In genomic region chr6:166467436-166468000, GRCh38 we compare ENCODE assay signal across 21 cellular contexts.
"Had no signal": no experiment of that assay in that cellular context is flagged by ENCODE, and none has a peak within 500 bp of the region (broad histone marks: within the 10 kb centered on the region; RNA-seq: fewer than 3 reads in every experiment).

No MANE protein-coding gene starts in this region.

- H3K27me3 ChIP-seq: brain microvascular endothelial cell, upper lobe of left lung had no signal

- H3K27me3 Mint-ChIP-seq: activated B cell treated with CpG ODN at 0.5 μM for 24 hours; activated CD4-positive, alpha-beta memory T cell treated with anti-CD3 and anti-CD28 coated beads for 36 hours; central memory CD8-positive, alpha-beta T cell; dendritic cell treated with granulocyte-macrophage colony-stimulating factor and Interleukin-4, amounts not matched to agents 40 ng/mL and 50 ng/mL, for 4 days; progenitor cell of endocrine pancreas; stimulated activated naive B cell treated with anti-CD40 and anti-IgM and Interleukin-4, amounts not matched to agents 10 μg/mL and 1 μg/mL and 100 μg/mL, for 72 hours had no signal

- H3K4me1 Mint-ChIP-seq: activated naive CD8-positive, alpha-beta T cell treated with anti-CD3 and anti-CD28 coated beads, Interleukin-2, amount 10 ng/mL, durations not matched to agents 7 days and 5 days; neural crest cell had no signal

- DNase-seq: activated B cell treated with CpG ODN at 0.5 μM for 24 hours; activated CD4-positive, alpha-beta memory T cell treated with anti-CD3 and anti-CD28 coated beads for 36 hours; activated CD4-positive, alpha-beta T cell treated with anti-CD3 and anti-CD28 coated beads for 4 hours; activated naive CD4-positive, alpha-beta T cell treated with Interleukin-2 at 50 U/mL for 16 hours; activated naive CD8-positive, alpha-beta T cell treated with anti-CD3 and anti-CD28 coated beads, Interleukin-2, amount 10 ng/mL, durations not matched to agents 7 days and 5 days; activated T-cell treated with anti-CD3 and anti-CD28 coated beads for 4 hours; brain microvascular endothelial cell; effector memory CD4-positive, alpha-beta T cell; esophagus squamous epithelium; hypothalamus; islet precursor cell; stimulated activated naive B cell treated with anti-CD40 and anti-IgM and Interleukin-4, amounts not matched to agents 10 μg/mL and 1 μg/mL and 100 μg/mL, for 72 hours had no signal

- H3K27ac Mint-ChIP-seq: activated B cell treated with CpG ODN at 0.5 μM for 24 hours; activated CD4-positive, alpha-beta memory T cell treated with anti-CD3 and anti-CD28 coated beads for 36 hours; activated naive CD8-positive, alpha-beta T cell treated with anti-CD3 and anti-CD28 coated beads, Interleukin-2, amount 10 ng/mL, durations not matched to agents 7 days and 5 days; activated T-helper 2 cell treated with anti-CD3 and anti-CD28 coated beads, Interferon-gamma antibody, Interleukin-2, Interleukin-4, amounts not matched to agents 10 μg/mL and 5 μg/mL and 100 μg/mL, durations not matched to agents 14 hours and 24 hours and 36 hours; dendritic cell treated with granulocyte-macrophage colony-stimulating factor and Interleukin-4, amounts not matched to agents 40 ng/mL and 50 ng/mL, for 4 days; stimulated activated naive B cell treated with anti-CD40 and anti-IgM and Interleukin-4, amounts not matched to agents 10 μg/mL and 1 μg/mL and 100 μg/mL, for 72 hours had no signal

- H3K9me3 Mint-ChIP-seq: activated B cell treated with CpG ODN at 0.5 μM for 24 hours; activated CD4-positive, alpha-beta memory T cell treated with anti-CD3 and anti-CD28 coated beads for 36 hours; activated naive CD8-positive, alpha-beta T cell treated with anti-CD3 and anti-CD28 coated beads, Interleukin-2, amount 10 ng/mL, durations not matched to agents 7 days and 5 days; activated T-helper 2 cell treated with anti-CD3 and anti-CD28 coated beads, Interferon-gamma antibody, Interleukin-2, Interleukin-4, amounts not matched to agents 10 μg/mL and 5 μg/mL and 100 μg/mL, durations not matched to agents 14 hours and 24 hours and 36 hours; central memory CD8-positive, alpha-beta T cell; dendritic cell treated with granulocyte-macrophage colony-stimulating factor and Interleukin-4, amounts not matched to agents 40 ng/mL and 50 ng/mL, for 4 days; neural crest cell; stimulated activated naive B cell treated with anti-CD40 and anti-IgM and Interleukin-4, amounts not matched to agents 10 μg/mL and 1 μg/mL and 100 μg/mL, for 72 hours had no signal

- H3K4me3 Mint-ChIP-seq: activated B cell treated with CpG ODN at 0.5 μM for 24 hours; activated CD4-positive, alpha-beta memory T cell treated with anti-CD3 and anti-CD28 coated beads for 36 hours; activated naive CD8-positive, alpha-beta T cell treated with anti-CD3 and anti-CD28 coated beads, Interleukin-2, amount 10 ng/mL, durations not matched to agents 7 days and 5 days; central memory CD8-positive, alpha-beta T cell; dendritic cell treated with granulocyte-macrophage colony-stimulating factor and Interleukin-4, amounts not matched to agents 40 ng/mL and 50 ng/mL, for 4 days; neural crest cell; stimulated activated naive B cell treated with anti-CD40 and anti-IgM and Interleukin-4, amounts not matched to agents 10 μg/mL and 1 μg/mL and 100 μg/mL, for 72 hours had no signal

- ATAC-seq: left lobe of liver; stimulated activated naive B cell treated with anti-CD40 and anti-IgM and Interleukin-4, amounts not matched to agents 10 μg/mL and 1 μg/mL and 100 μg/mL, for 72 hours had no signal

- H3K9me3 ChIP-seq: esophagus squamous epithelium, thoracic aorta, upper lobe of left lung had no signal

- H3K36me3 Mint-ChIP-seq: activated CD4-positive, alpha-beta memory T cell treated with anti-CD3 and anti-CD28 coated beads for 36 hours; activated naive CD8-positive, alpha-beta T cell treated with anti-CD3 and anti-CD28 coated beads, Interleukin-2, amount 10 ng/mL, durations not matched to agents 7 days and 5 days had no signal

- FAIRE-seq: TTC549 had no signal

- H3K27ac ChIP-seq: brain microvascular endothelial cell had no signal
